8 cellular contexts compared by ENCODE assay signal in genomic region chr10:117004627-117005453, GRCh38. TPM values are rescaled to one million over a fixed set of nuclear protein-coding genes. Genes with fewer than 3 reads are reported as not detected.
A peak's percentile ranks its signal among the peaks of the same experiment; 100 is the strongest.
DNase-seq lines count a peak whose midpoint lies in the region; ATAC-seq and TF ChIP-seq lines count a peak whose summit lies in the region.

Gene SHTN1, minus strand, starts transcription at chr10:117005187. Its CDS starts 108 bp downstream, at chr10:117005079.

- H3K4me3 ChIP-seq in iPS-11a (ENCODE audit: low read depth, low read length) (peak within 1 kb of the TSS; percentile 79), retinal pigment epithelial cell (ENCODE audit: low read length) (peak within 1 kb of the TSS; percentile 80)

- peaks cover 0 to 6% (median 2%) of the 10 kb centered on the region in 5 experiments for H3K9me3 Mint-ChIP-seq in brain

- H3K4me3 Mint-ChIP-seq in brain, result peak within 1 kb of the TSS; percentile 88 to 95 (median 91)

- ATAC-seq in GM21717 (IDR thresholded peaks at IDR 0.05; ENCODE audit: unreplicated experiment), result peak; percentile 59

- H3K36me3 Mint-ChIP-seq in brain, result peaks cover 7% of the 10 kb centered on the region

- peaks cover 58% of the 10 kb centered on the region for H3K4me1 Mint-ChIP-seq in brain

- H3K27me3 Mint-ChIP-seq in brain, result peaks cover 17% of the 10 kb centered on the region

- DNase-seq in DMS53 (lab: John Stamatoyannopoulos, UW) (peak; percentile 98), M059J (ENCODE audit: low read depth) (peak; percentile 68), SHP77 (lab: John Stamatoyannopoulos, UW) (peak; percentile 85 to 87), retinal pigment epithelial cell (ENCODE audit: low read depth) (peak; percentile 22), GDM1 (lab: John Stamatoyannopoulos, UW) (no peak)

- H3K27ac Mint-ChIP-seq in brain, result peak within 1 kb of the TSS; percentile 77 to 97 (median 84)

- TF ChIP-seq CTCF in brain (conservative IDR thresholded peaks at IDR 0.05) (no peak), retinal pigment epithelial cell (conservative IDR thresholded peaks at IDR 0.05; ENCODE audit: low read depth, low read length) (no peak)

RNA-seq across cellular contexts. Expression of gene SHTN1, which starts in this region (rescaled TPM):
- 3.8 and 9.0 TPM in 2 replicates for total RNA-seq in M059J (2014; rRNA removed; shearing (Covaris generic))
- polyA plus RNA-seq in brain (ENCODE audit: insufficient read depth, low read depth, low replicate concordance), result 56.0 TPM
